ENCODE assay signal across 8 cellular contexts in the genomic region with DNA sequence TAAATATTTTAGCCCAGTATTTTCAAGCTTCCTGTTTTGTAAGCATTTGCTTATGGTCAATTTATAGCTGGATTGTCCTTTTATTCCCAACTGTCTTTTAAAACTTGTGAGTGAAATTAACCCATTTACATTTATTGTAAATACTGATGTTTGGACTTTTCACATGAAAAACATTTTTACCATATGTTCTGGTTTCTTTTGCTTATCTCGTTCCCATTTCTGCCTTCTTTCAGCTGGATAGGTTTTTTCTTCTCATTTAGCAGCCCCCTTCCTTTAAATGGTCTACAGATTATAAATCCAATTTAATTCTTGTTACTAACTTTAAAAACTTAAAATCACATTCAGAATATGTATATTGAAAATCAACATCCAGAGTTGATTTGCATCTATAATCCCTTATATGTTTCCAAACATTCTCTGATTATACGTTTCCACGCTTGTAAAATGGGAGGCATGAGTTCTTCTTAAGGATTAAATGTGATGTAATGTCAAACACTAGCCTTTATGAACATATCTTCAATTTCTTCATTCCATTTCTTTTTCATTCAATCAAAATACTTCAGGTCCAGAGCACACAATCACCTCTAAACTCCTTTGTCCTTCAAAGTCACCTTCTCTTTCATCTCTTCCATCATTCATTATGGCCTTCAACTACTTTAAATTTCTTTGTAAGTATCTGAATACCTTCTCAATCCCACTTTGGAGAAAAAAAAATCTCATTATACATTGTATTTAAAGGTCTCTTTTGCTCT. TPM values are rescaled to one million over a fixed set of nuclear protein-coding genes. Genes with fewer than 3 reads are reported as not detected.
A peak's percentile ranks its signal among the peaks of the same experiment; 100 is the strongest.
DNase-seq lines count a peak whose midpoint lies in the region; TF ChIP-seq lines count a peak whose summit lies in the region.

No MANE protein-coding gene starts in this region.

- POLR2A ChIA-PET in activated CD4-positive, alpha-beta T cell treated with anti-CD3 and anti-CD28 coated beads, Interleukin-2, amount 10 ng/mL, durations not matched to agents 7 days and 5 days (lab: Charles Lee), result interaction anchor here (0.6 to 0.9 kb wide), 2 partner anchors 244 to 254 kb away, joined by 3 read pairs; a partner anchor contains a TSS

- no peaks in the 10 kb centered on the region for H3K9me3 ChIP-seq in testis

- H3K4me1 Mint-ChIP-seq in activated CD4-positive, alpha-beta T cell treated with anti-CD3 and anti-CD28 coated beads, Interleukin-2, amount 10 ng/mL, durations not matched to agents 7 days and 5 days, result peaks cover 42% of the 10 kb centered on the region
- H3K4me1 Mint-ChIP-seq in activated T-helper 2 cell treated with anti-CD3 and anti-CD28 coated beads, Interferon-gamma antibody, Interleukin-2, Interleukin-4, amounts not matched to agents 10 μg/mL and 5 μg/mL and 100 μg/mL, durations not matched to agents 14 hours and 24 hours and 36 hours (ENCODE audit: low read depth), result peaks cover 32% of the 10 kb centered on the region

- CTCF ChIA-PET in activated CD4-positive, alpha-beta T cell treated with anti-CD3 and anti-CD28 coated beads, Interleukin-2, amount 10 ng/mL, durations not matched to agents 7 days and 5 days (lab: Charles Lee), result interaction anchor here (0.6 to 1.7 kb wide), 11 partner anchors 12 to 165 kb away, joined by 3 to 6 read pairs (median 4); no protein-coding TSS in a partner anchor

- peaks cover 7% of the 10 kb centered on the region for H3K27me3 Mint-ChIP-seq in activated CD4-positive, alpha-beta T cell treated with anti-CD3 and anti-CD28 coated beads, Interleukin-2, amount 10 ng/mL, durations not matched to agents 7 days and 5 days
- peaks cover 7% of the 10 kb centered on the region for H3K27me3 Mint-ChIP-seq in activated T-helper 2 cell treated with anti-CD3 and anti-CD28 coated beads, Interferon-gamma antibody, Interleukin-2, Interleukin-4, amounts not matched to agents 10 μg/mL and 5 μg/mL and 100 μg/mL, durations not matched to agents 14 hours and 24 hours and 36 hours (ENCODE audit: low read depth)

- 72 to 78% methylated on average over 3 of the region's 3 CpGs for WGBS in testis, 2 donors

- H3K27ac Mint-ChIP-seq in activated CD4-positive, alpha-beta T cell treated with anti-CD3 and anti-CD28 coated beads, Interleukin-2, amount 10 ng/mL, durations not matched to agents 7 days and 5 days, result peak overlapping the region; percentile 100
- peak overlapping the region; percentile 98 for H3K27ac Mint-ChIP-seq in activated T-helper 2 cell treated with anti-CD3 and anti-CD28 coated beads, Interferon-gamma antibody, Interleukin-2, Interleukin-4, amounts not matched to agents 10 μg/mL and 5 μg/mL and 100 μg/mL, durations not matched to agents 14 hours and 24 hours and 36 hours

- no peak for DNase-seq in activated CD4-positive, alpha-beta T cell treated with anti-CD3 and anti-CD28 coated beads, Interleukin-2, amount 10 ng/mL, durations not matched to agents 7 days and 5 days
- no peak for DNase-seq in activated CD4-positive, alpha-beta T cell treated with anti-CD3 and anti-CD28 coated beads, Interleukin-2, amount 50 U/mL, for 4 hours
- no peak for DNase-seq in activated T-helper 2 cell treated with anti-CD3 and anti-CD28 coated beads, Interferon-gamma antibody, Interleukin-2, Interleukin-4, amounts not matched to agents 10 μg/mL and 5 μg/mL and 100 μg/mL, durations not matched to agents 14 hours and 24 hours and 36 hours (ENCODE audit: low spot score)
- DNase-seq in left kidney (ENCODE audit: low read depth, low spot score) (peak; percentile 8), testis (no peak), NOMO-1 treated with DMSO at 0.1 percent for 48 hours (lab: John Stamatoyannopoulos, UW; ENCODE audit: unreplicated experiment) (no peak), NCI-H128 (lab: John Stamatoyannopoulos, UW; ENCODE audit: unreplicated experiment) (no peak)
- no peak for DNase-seq in activated CD8-positive, alpha-beta memory T cell treated with anti-CD3 and anti-CD28 coated beads for 24 hours

- no peak for TF ChIP-seq CTCF in testis (IDR thresholded peaks at IDR 0.05)

- intact Hi-C loops in activated T-helper 2 cell treated with anti-CD3 and anti-CD28 coated beads, Interferon-gamma antibody, Interleukin-2, Interleukin-4, amounts not matched to agents 10 μg/mL and 5 μg/mL and 100 μg/mL, durations not matched to agents 14 hours and 24 hours and 36 hours (cut with micrococcal nuclease), result loop anchor here (1.0 to 5.0 kb wide), 9 partner anchors 42 to 588 kb away; a partner anchor contains a TSS
- intact Hi-C loops in testis (cut with DNase I; ENCODE audit: low total_unique reads), result no loop called here

- peak overlapping the region; percentile 95 to 97 for H3K27ac ChIP-seq in testis

- H3K27me3 ChIP-seq in testis, result no peaks in the 10 kb centered on the region

- H3K36me3 Mint-ChIP-seq in activated CD4-positive, alpha-beta T cell treated with anti-CD3 and anti-CD28 coated beads, Interleukin-2, amount 10 ng/mL, durations not matched to agents 7 days and 5 days (ENCODE audit: low read depth), result peaks cover 47% of the 10 kb centered on the region
- H3K36me3 Mint-ChIP-seq in activated T-helper 2 cell treated with anti-CD3 and anti-CD28 coated beads, Interferon-gamma antibody, Interleukin-2, Interleukin-4, amounts not matched to agents 10 μg/mL and 5 μg/mL and 100 μg/mL, durations not matched to agents 14 hours and 24 hours and 36 hours (ENCODE audit: low read depth), result peaks cover 56% of the 10 kb centered on the region

- peak overlapping the region; percentile 88 to 91 for H3K4me3 ChIP-seq in testis

- peaks cover 18% of the 10 kb centered on the region for H3K4me1 ChIP-seq in testis

- peak overlapping the region; percentile 97 for H3K4me3 Mint-ChIP-seq in activated CD4-positive, alpha-beta T cell treated with anti-CD3 and anti-CD28 coated beads, Interleukin-2, amount 10 ng/mL, durations not matched to agents 7 days and 5 days
- H3K4me3 Mint-ChIP-seq in activated T-helper 2 cell treated with anti-CD3 and anti-CD28 coated beads, Interferon-gamma antibody, Interleukin-2, Interleukin-4, amounts not matched to agents 10 μg/mL and 5 μg/mL and 100 μg/mL, durations not matched to agents 14 hours and 24 hours and 36 hours (ENCODE audit: low read depth), result peak overlapping the region; percentile 84

- H3K9me3 Mint-ChIP-seq in activated CD4-positive, alpha-beta T cell treated with anti-CD3 and anti-CD28 coated beads, Interleukin-2, amount 10 ng/mL, durations not matched to agents 7 days and 5 days, result peaks cover 32% of the 10 kb centered on the region
- H3K9me3 Mint-ChIP-seq in activated T-helper 2 cell treated with anti-CD3 and anti-CD28 coated beads, Interferon-gamma antibody, Interleukin-2, Interleukin-4, amounts not matched to agents 10 μg/mL and 5 μg/mL and 100 μg/mL, durations not matched to agents 14 hours and 24 hours and 36 hours, result peaks cover 41% of the 10 kb centered on the region

- no peaks in the 10 kb centered on the region for H3K36me3 ChIP-seq in testis (ENCODE audit: low read depth, missing control alignments)

- no peak for TF ChIP-seq POLR2A in testis (IDR thresholded peaks at IDR 0.05)

RNA-seq across cellular contexts. Expression of a gene that starts 1.1 kb away (rescaled TPM):
- total RNA-seq in activated CD4-positive, alpha-beta T cell treated with anti-CD3 and anti-CD28 coated beads, Interleukin-2, amount 10 ng/mL, durations not matched to agents 7 days and 5 days, result 10 to 100 TPM; 86.1 to 86.9 TPM
- total RNA-seq in activated T-helper 2 cell treated with anti-CD3 and anti-CD28 coated beads, Interferon-gamma antibody, Interleukin-2, Interleukin-4, amounts not matched to agents 10 μg/mL and 5 μg/mL and 100 μg/mL, durations not matched to agents 14 hours and 24 hours and 36 hours, result 74.5 and 78.2 TPM in 2 replicates
- total RNA-seq in testis, result 100 to 1,000 TPM in 1 of 2 donors, 10 to 100 TPM in 1; 88.8 to 106 TPM
- 126 TPM for polyA plus RNA-seq in testis (ENCODE audit: insufficient read depth, low read depth, low replicate concordance)
